10 cellular contexts compared by ENCODE assay signal in the genomic region with DNA sequence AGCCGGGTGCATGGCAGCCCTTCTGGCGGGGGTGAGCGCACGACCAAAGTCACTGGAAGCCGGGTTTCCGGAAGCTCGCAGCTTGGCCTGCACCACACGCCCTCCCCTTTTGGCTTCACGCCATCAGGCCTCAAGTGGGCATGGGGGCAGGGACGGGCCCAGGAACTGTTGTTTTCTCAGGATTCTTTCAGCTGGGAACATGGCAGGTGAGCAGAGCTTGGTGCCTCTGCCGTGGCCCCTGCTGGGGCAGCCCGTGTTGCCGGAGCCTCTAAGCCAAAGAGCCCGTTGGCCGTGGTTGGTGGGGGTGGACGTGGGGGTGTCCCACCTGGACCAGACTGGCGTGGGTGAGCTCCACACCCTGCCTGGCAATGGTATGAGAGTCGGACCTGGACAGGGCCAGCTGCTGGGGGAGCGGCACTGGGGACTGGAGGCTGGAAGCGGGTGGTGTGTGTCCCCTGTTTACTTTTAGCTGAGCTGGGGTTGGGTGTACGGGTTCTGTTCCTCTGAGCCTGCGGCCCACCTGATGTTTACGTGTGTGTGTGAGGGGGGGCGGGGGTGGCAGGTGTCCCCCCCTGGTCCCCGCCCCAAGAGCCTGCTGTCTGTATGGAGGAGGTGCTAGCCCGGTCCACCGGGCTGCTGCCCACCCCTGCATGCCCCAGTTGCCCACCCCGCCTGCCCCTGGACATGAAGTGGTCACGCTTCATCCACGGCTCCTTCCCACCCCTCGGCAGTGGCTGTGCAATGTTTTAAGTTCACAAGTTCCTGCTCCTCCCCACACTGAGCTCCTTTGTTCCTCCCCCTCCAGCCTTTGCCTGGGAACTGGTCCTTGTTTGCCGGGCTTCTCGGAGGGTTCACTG. TPM values are rescaled to one million over a fixed set of nuclear protein-coding genes. Genes with fewer than 3 reads are reported as not detected.
DNase-seq lines count a peak whose midpoint lies in the region; ATAC-seq and TF ChIP-seq lines count a peak whose summit lies in the region.
"Had no signal": no experiment of that assay in that cellular context is flagged by ENCODE, and none has a peak within 500 bp of the region (broad histone marks: within the 10 kb centered on the region; RNA-seq: fewer than 3 reads in every experiment).

No MANE protein-coding gene starts in this region.

- no peak overlapping the region for H3K4me3 Mint-ChIP-seq in activated T-helper 1 cell treated with anti-CD3 and anti-CD28 coated beads, Interleukin-12 subunit alpha, Interleukin-12 subunit beta, Interleukin-2, Interleukin-4 antibody, amounts not matched to agents 30 ng/mL and 10 ng/mL and 1 ng/mL, durations not matched to agents 14 hours and 24 hours and 36 hours

- no peaks in the 10 kb centered on the region for H3K4me1 Mint-ChIP-seq in activated T-helper 1 cell treated with anti-CD3 and anti-CD28 coated beads, Interleukin-12 subunit alpha, Interleukin-12 subunit beta, Interleukin-2, Interleukin-4 antibody, amounts not matched to agents 30 ng/mL and 10 ng/mL and 1 ng/mL, durations not matched to agents 14 hours and 24 hours and 36 hours (ENCODE audit: low read depth)

- peaks cover 4% of the 10 kb centered on the region; the same call in 1 of the 2 replicates for H3K27me3 ChIP-seq in SJCRH30
- H3K27me3 ChIP-seq: brain microvascular endothelial cell, testis had no signal

- no peak overlapping the region for H3K27ac Mint-ChIP-seq in activated T-helper 1 cell treated with anti-CD3 and anti-CD28 coated beads, Interleukin-12 subunit alpha, Interleukin-12 subunit beta, Interleukin-2, Interleukin-4 antibody, amounts not matched to agents 30 ng/mL and 10 ng/mL and 1 ng/mL, durations not matched to agents 14 hours and 24 hours and 36 hours

- ATAC-seq in GM21723 (IDR thresholded peaks at IDR 0.05; ENCODE audit: unreplicated experiment) = no peak

- intact Hi-C loops in activated T-helper 1 cell treated with anti-CD3 and anti-CD28 coated beads, Interleukin-12 subunit alpha, Interleukin-12 subunit beta, Interleukin-2, Interleukin-4 antibody, amounts not matched to agents 30 ng/mL and 10 ng/mL and 1 ng/mL, durations not matched to agents 14 hours and 24 hours and 36 hours (cut with micrococcal nuclease) = loop anchor here (2.0 to 5.0 kb wide), 2 partner anchors 39 to 151 kb away; no protein-coding TSS in a partner anchor

- TF ChIP-seq POLR2A in NB4 (IDR thresholded peaks at IDR 0.05; ENCODE audit: extremely low read depth, insufficient read length) = no peak

- no peaks in the 10 kb centered on the region for H3K9me3 ChIP-seq in SJCRH30 (replicated peaks)
- H3K9me3 ChIP-seq: testis had no signal

- H3K36me3 Mint-ChIP-seq in activated T-helper 1 cell treated with anti-CD3 and anti-CD28 coated beads, Interleukin-12 subunit alpha, Interleukin-12 subunit beta, Interleukin-2, Interleukin-4 antibody, amounts not matched to agents 30 ng/mL and 10 ng/mL and 1 ng/mL, durations not matched to agents 14 hours and 24 hours and 36 hours (ENCODE audit: low read depth) = no peaks in the 10 kb centered on the region

- peak; percentile 38 for DNase-seq in DMS153 treated with DMSO at 0.1 percent for 48 hours (lab: John Stamatoyannopoulos, UW; ENCODE audit: unreplicated experiment)
- DNase-seq in NB4 (ENCODE audit: low read depth) = peak; percentile 2
- DNase-seq in SJCRH30 = peak; percentile 54 to 69
- DNase-seq in lung microvascular endothelial cell (ENCODE audit: low read depth in 2 of 2) = peak; percentile 21 to 36
- no peak for DNase-seq in NCI-H82 (lab: John Stamatoyannopoulos, UW)
- no peak for DNase-seq in middle frontal gyrus (ENCODE audit: extremely low spot score, low spot score)
- DNase-seq in activated T-helper 1 cell treated with anti-CD3 and anti-CD28 coated beads, Interleukin-12 subunit alpha, Interleukin-12 subunit beta, Interleukin-2, Interleukin-4 antibody, amounts not matched to agents 30 ng/mL and 10 ng/mL and 1 ng/mL, durations not matched to agents 14 hours and 24 hours and 36 hours (ENCODE audit: low spot score) = no peak

- H3K27me3 Mint-ChIP-seq in activated T-helper 1 cell treated with anti-CD3 and anti-CD28 coated beads, Interleukin-12 subunit alpha, Interleukin-12 subunit beta, Interleukin-2, Interleukin-4 antibody, amounts not matched to agents 30 ng/mL and 10 ng/mL and 1 ng/mL, durations not matched to agents 14 hours and 24 hours and 36 hours (ENCODE audit: insufficient read depth) = peaks cover 8% of the 10 kb centered on the region

- H3K4me3 ChIP-seq in NB4 (ENCODE audit: low read depth, low read length) (no peak overlapping the region), SJCRH30 (no peak overlapping the region)
- H3K4me3 ChIP-seq: testis had no signal

- H3K9me3 Mint-ChIP-seq in activated T-helper 1 cell treated with anti-CD3 and anti-CD28 coated beads, Interleukin-12 subunit alpha, Interleukin-12 subunit beta, Interleukin-2, Interleukin-4 antibody, amounts not matched to agents 30 ng/mL and 10 ng/mL and 1 ng/mL, durations not matched to agents 14 hours and 24 hours and 36 hours = no peaks in the 10 kb centered on the region

- H3K4me1 ChIP-seq in SJCRH30 = peaks cover 5% of the 10 kb centered on the region; the same call in 1 of the 2 replicates

- H3K36me3 ChIP-seq in SJCRH30 = no peaks in the 10 kb centered on the region

- H3K27ac ChIP-seq in SJCRH30 = no peak overlapping the region
- H3K27ac ChIP-seq: brain microvascular endothelial cell, testis had no signal

- TF ChIP-seq CTCF in NB4 (IDR thresholded peaks at IDR 0.05; ENCODE audit: low read depth, low read length) = no peak

RNA-seq across cellular contexts. Expression of a gene that starts 28.7 kb away (rescaled TPM):
- not detected in 2 replicates for total RNA-seq in SJCRH30 (2014; rRNA removed; shearing (Covaris generic))
- total RNA-seq in lung microvascular endothelial cell = under 0.01 TPM in 1 of 2 replicates, not detected in the other
- total RNA-seq in activated T-helper 1 cell treated with anti-CD3 and anti-CD28 coated beads, Interleukin-12 subunit alpha, Interleukin-12 subunit beta, Interleukin-2, Interleukin-4 antibody, amounts not matched to agents 30 ng/mL and 10 ng/mL and 1 ng/mL, durations not matched to agents 14 hours and 24 hours and 36 hours = 0.10 and 0.21 TPM in 2 replicates

RNA-seq across cellular contexts. Expression of a gene that starts 30.9 kb away (rescaled TPM):
- 0.08 and 0.12 TPM in 2 replicates for total RNA-seq in SJCRH30 (2014; rRNA removed; shearing (Covaris generic))
- 2.8 and 5.0 TPM in 2 replicates for total RNA-seq in lung microvascular endothelial cell
- total RNA-seq in activated T-helper 1 cell treated with anti-CD3 and anti-CD28 coated beads, Interleukin-12 subunit alpha, Interleukin-12 subunit beta, Interleukin-2, Interleukin-4 antibody, amounts not matched to agents 30 ng/mL and 10 ng/mL and 1 ng/mL, durations not matched to agents 14 hours and 24 hours and 36 hours = 9.8 and 10.7 TPM in 2 replicates

Comparison
In these comparisons a context has a peak if more than half of its experiments do, and no peak if none do; other contexts are left out.
1. DNase-seq: peak in DMS153 treated with DMSO at 0.1 percent for 48 hours (single experiment), NB4 (single experiment), SJCRH30 (2 of 2) and lung microvascular endothelial cell (2 of 2); none in NCI-H82 (single experiment), middle frontal gyrus (single experiment) and activated T-helper 1 cell treated with anti-CD3 and anti-CD28 coated beads, Interleukin-12 subunit alpha, Interleukin-12 subunit beta, Interleukin-2, Interleukin-4 antibody, amounts not matched to agents 30 ng/mL and 10 ng/mL and 1 ng/mL, durations not matched to agents 14 hours and 24 hours and 36 hours (single experiment).